Comparison of ENCODE assay signal across 15 cellular contexts in the genomic region with DNA sequence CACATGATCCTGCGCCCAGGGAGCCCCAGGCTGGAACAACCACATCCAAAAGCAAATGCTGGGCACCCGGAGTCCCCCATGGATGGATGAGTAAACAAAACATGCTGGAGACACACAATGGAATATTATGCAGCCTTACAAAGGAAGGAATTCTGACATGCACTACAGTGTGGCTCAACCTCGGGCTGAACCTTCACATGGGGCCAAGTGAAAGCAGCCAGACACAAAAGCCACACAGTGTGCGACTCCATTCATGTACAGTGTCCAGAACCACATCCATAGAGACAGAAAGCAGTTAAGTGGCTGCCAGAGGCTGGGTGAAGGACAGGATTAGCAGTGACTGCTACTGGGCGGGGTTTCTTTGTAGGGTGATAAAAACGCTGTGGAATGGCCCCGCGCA. TPM values are rescaled to one million over a fixed set of nuclear protein-coding genes. Genes with fewer than 3 reads are reported as not detected.
"Had no signal": no experiment of that assay in that cellular context is flagged by ENCODE, and none has a peak within 500 bp of the region (broad histone marks: within the 10 kb centered on the region; RNA-seq: fewer than 3 reads in every experiment).

No MANE protein-coding gene starts in this region.

- H3K27me3 ChIP-seq: brain microvascular endothelial cell, esophagus squamous epithelium, upper lobe of right lung had no signal

- H3K27me3 Mint-ChIP-seq: activated CD8-positive, alpha-beta memory T cell treated with anti-CD3 and anti-CD28 coated beads, Interleukin-2, amount 10 ng/mL, durations not matched to agents 7 days and 5 days; activated naive CD8-positive, alpha-beta T cell treated with anti-CD3 and anti-CD28 coated beads, Interleukin-2, amount 50 U/mL, for 24 hours; activated T-helper 17 cell treated with anti-CD3 and anti-CD28 coated beads, Interleukin-2, amount 50 U/mL, for 72 hours; natural killer cell treated with Interleukin-12 subunit alpha and Interleukin-12 subunit beta and Interleukin-15 and Interleukin-18, amount 100 ng/mL, for 72 hours; stimulated activated naive B cell treated with anti-CD40 and anti-IgM and Interleukin-4, amounts not matched to agents 10 μg/mL and 1 μg/mL and 100 μg/mL, for 72 hours had no signal

- DNase-seq: activated CD4-positive, alpha-beta T cell treated with anti-CD3 and anti-CD28 coated beads, Interleukin-2, amount 50 U/mL, for 48 hours; activated CD8-positive, alpha-beta memory T cell treated with anti-CD3 and anti-CD28 coated beads, Interleukin-2, amount 10 ng/mL, durations not matched to agents 7 days and 5 days; activated naive CD4-positive, alpha-beta T cell treated with Interleukin-2 at 50 U/mL for 16 hours; activated naive CD8-positive, alpha-beta T cell treated with anti-CD3 and anti-CD28 coated beads, Interleukin-2, amount 50 U/mL, for 24 hours; brain microvascular endothelial cell; effector CD8-positive, alpha-beta T cell; esophagus squamous epithelium; lower lobe of right lung; stimulated activated naive B cell treated with anti-CD40 and anti-IgM and Interleukin-4, amounts not matched to agents 10 μg/mL and 1 μg/mL and 100 μg/mL, for 72 hours; T-helper 1 cell; T1000; upper lobe of right lung had no signal

- H3K27ac ChIP-seq: brain microvascular endothelial cell, lower lobe of right lung, thoracic aorta, upper lobe of right lung had no signal

- ATAC-seq: activated CD8-positive, alpha-beta memory T cell treated with anti-CD3 and anti-CD28 coated beads, Interleukin-2, amount 10 ng/mL, durations not matched to agents 7 days and 5 days; activated naive CD8-positive, alpha-beta T cell treated with anti-CD3 and anti-CD28 coated beads, Interleukin-2, amount 50 U/mL, for 24 hours; activated T-helper 17 cell treated with anti-CD3 and anti-CD28 coated beads, Interleukin-2, amount 50 U/mL, for 72 hours; natural killer cell treated with Interleukin-12 subunit alpha and Interleukin-12 subunit beta and Interleukin-15 and Interleukin-18, amount 100 ng/mL, for 72 hours; stimulated activated naive B cell treated with anti-CD40 and anti-IgM and Interleukin-4, amounts not matched to agents 10 μg/mL and 1 μg/mL and 100 μg/mL, for 72 hours had no signal

- H3K36me3 Mint-ChIP-seq: natural killer cell treated with Interleukin-12 subunit alpha and Interleukin-12 subunit beta and Interleukin-15 and Interleukin-18, amount 100 ng/mL, for 72 hours had no signal

- H3K4me1 ChIP-seq: lower lobe of right lung had no signal

- H3K4me3 Mint-ChIP-seq: activated CD8-positive, alpha-beta memory T cell treated with anti-CD3 and anti-CD28 coated beads, Interleukin-2, amount 10 ng/mL, durations not matched to agents 7 days and 5 days; activated naive CD8-positive, alpha-beta T cell treated with anti-CD3 and anti-CD28 coated beads, Interleukin-2, amount 50 U/mL, for 24 hours; activated T-helper 17 cell treated with anti-CD3 and anti-CD28 coated beads, Interleukin-2, amount 50 U/mL, for 72 hours; natural killer cell treated with Interleukin-12 subunit alpha and Interleukin-12 subunit beta and Interleukin-15 and Interleukin-18, amount 100 ng/mL, for 72 hours; stimulated activated naive B cell treated with anti-CD40 and anti-IgM and Interleukin-4, amounts not matched to agents 10 μg/mL and 1 μg/mL and 100 μg/mL, for 72 hours had no signal

- H3K9me3 Mint-ChIP-seq: activated naive CD8-positive, alpha-beta T cell treated with anti-CD3 and anti-CD28 coated beads, Interleukin-2, amount 50 U/mL, for 24 hours; activated T-helper 17 cell treated with anti-CD3 and anti-CD28 coated beads, Interleukin-2, amount 50 U/mL, for 72 hours; natural killer cell treated with Interleukin-12 subunit alpha and Interleukin-12 subunit beta and Interleukin-15 and Interleukin-18, amount 100 ng/mL, for 72 hours; stimulated activated naive B cell treated with anti-CD40 and anti-IgM and Interleukin-4, amounts not matched to agents 10 μg/mL and 1 μg/mL and 100 μg/mL, for 72 hours had no signal

- H3K9me3 ChIP-seq: esophagus squamous epithelium, lower lobe of right lung, thoracic aorta, upper lobe of right lung had no signal

- H3K4me1 Mint-ChIP-seq: activated CD8-positive, alpha-beta memory T cell treated with anti-CD3 and anti-CD28 coated beads, Interleukin-2, amount 10 ng/mL, durations not matched to agents 7 days and 5 days; activated naive CD8-positive, alpha-beta T cell treated with anti-CD3 and anti-CD28 coated beads, Interleukin-2, amount 50 U/mL, for 24 hours; activated T-helper 17 cell treated with anti-CD3 and anti-CD28 coated beads, Interleukin-2, amount 50 U/mL, for 72 hours had no signal

- H3K27ac Mint-ChIP-seq: activated CD8-positive, alpha-beta memory T cell treated with anti-CD3 and anti-CD28 coated beads, Interleukin-2, amount 10 ng/mL, durations not matched to agents 7 days and 5 days; activated naive CD8-positive, alpha-beta T cell treated with anti-CD3 and anti-CD28 coated beads, Interleukin-2, amount 50 U/mL, for 24 hours; activated T-helper 17 cell treated with anti-CD3 and anti-CD28 coated beads, Interleukin-2, amount 50 U/mL, for 72 hours; natural killer cell treated with Interleukin-12 subunit alpha and Interleukin-12 subunit beta and Interleukin-15 and Interleukin-18, amount 100 ng/mL, for 72 hours had no signal

- H3K4me3 ChIP-seq: esophagus squamous epithelium, lower lobe of right lung, thoracic aorta, upper lobe of right lung had no signal

RNA-seq across cellular contexts. Expression of a gene that starts 26.6 kb away (rescaled TPM):
- total RNA-seq: activated CD8-positive, alpha-beta memory T cell treated with anti-CD3 and anti-CD28 coated beads, Interleukin-2, amount 10 ng/mL, durations not matched to agents 7 days and 5 days; activated T-helper 17 cell treated with anti-CD3 and anti-CD28 coated beads, Interleukin-2, amount 50 U/mL, for 72 hours; natural killer cell treated with Interleukin-12 subunit alpha and Interleukin-12 subunit beta and Interleukin-15 and Interleukin-18, amount 100 ng/mL, for 72 hours had no signal
